ENCODE assay signal across 8 cellular contexts in genomic region chr12:117119592-117120198, GRCh38. TPM values are rescaled to one million over a fixed set of nuclear protein-coding genes. Genes with fewer than 3 reads are reported as not detected.
DNase-seq lines count a peak whose midpoint lies in the region; ATAC-seq and TF ChIP-seq lines count a peak whose summit lies in the region.

No MANE protein-coding gene starts in this region.

- peak; percentile 73 for ATAC-seq in activated CD8-positive, alpha-beta memory T cell treated with anti-CD3 and anti-CD28 coated beads, Interleukin-2, amount 10 ng/mL, durations not matched to agents 7 days and 5 days
- ATAC-seq in left cardiac atrium: peak; percentile 39 to 56
- ATAC-seq in stimulated activated naive B cell treated with anti-CD40 and anti-IgM and Interleukin-4, amounts not matched to agents 10 μg/mL and 1 μg/mL and 100 μg/mL, for 72 hours (replicated peaks): peak; percentile 55 to 61
- no peak for ATAC-seq in GM19397 (IDR thresholded peaks at IDR 0.05; ENCODE audit: unreplicated experiment)
- no peak for ATAC-seq in GM18505 (IDR thresholded peaks at IDR 0.05; ENCODE audit: unreplicated experiment)

- no peaks in the 10 kb centered on the region for H3K36me3 Mint-ChIP-seq in activated CD8-positive, alpha-beta memory T cell treated with anti-CD3 and anti-CD28 coated beads, Interleukin-2, amount 10 ng/mL, durations not matched to agents 7 days and 5 days
- H3K36me3 Mint-ChIP-seq in stimulated activated naive B cell treated with anti-CD40 and anti-IgM and Interleukin-4, amounts not matched to agents 10 μg/mL and 1 μg/mL and 100 μg/mL, for 72 hours: peaks cover 0 to 3% of the 10 kb centered on the region in 2 donors

- DNase-seq in A673 (ENCODE audit: low spot score) (peak; percentile 42), GM10266 (ENCODE audit: extremely low spot score) (peak; percentile 63), NCI-H2107 (lab: John Stamatoyannopoulos, UW) (peak; percentile 59), left cardiac atrium (no peak)
- DNase-seq in activated CD8-positive, alpha-beta memory T cell treated with anti-CD3 and anti-CD28 coated beads, Interleukin-2, amount 10 ng/mL, durations not matched to agents 7 days and 5 days: peak; percentile 51
- no peak for DNase-seq in stimulated activated naive B cell treated with anti-CD40 and anti-IgM and Interleukin-4, amounts not matched to agents 10 μg/mL and 1 μg/mL and 100 μg/mL, for 72 hours

- no TSS peak for BruUV-seq in A673 (replicated peaks; lab: Mats Ljungman, UMichigan)

- H3K36me3 ChIP-seq in A673 (ENCODE audit: insufficient read depth, low read length, poor library complexity, severe bottlenecking): no peaks in the 10 kb centered on the region

- no peak overlapping the region for H3K4me3 ChIP-seq in A673 (ENCODE audit: low read depth, low read length, poor library complexity, severe bottlenecking)

- H3K27me3 ChIP-seq in A673 (replicated peaks; ENCODE audit: insufficient read depth, low read depth, low read length, poor library complexity): no peaks in the 10 kb centered on the region

- H3K4me3 Mint-ChIP-seq in activated CD8-positive, alpha-beta memory T cell treated with anti-CD3 and anti-CD28 coated beads, Interleukin-2, amount 10 ng/mL, durations not matched to agents 7 days and 5 days: no peak overlapping the region
- H3K4me3 Mint-ChIP-seq in stimulated activated naive B cell treated with anti-CD40 and anti-IgM and Interleukin-4, amounts not matched to agents 10 μg/mL and 1 μg/mL and 100 μg/mL, for 72 hours: no peak overlapping the region

- POLR2A ChIA-PET in A673 (lab: Charles Lee; ENCODE audit: low non-redundant PET): no interaction called here

- peaks cover 1% of the 10 kb centered on the region for H3K4me1 Mint-ChIP-seq in activated CD8-positive, alpha-beta memory T cell treated with anti-CD3 and anti-CD28 coated beads, Interleukin-2, amount 10 ng/mL, durations not matched to agents 7 days and 5 days
- H3K4me1 Mint-ChIP-seq in stimulated activated naive B cell treated with anti-CD40 and anti-IgM and Interleukin-4, amounts not matched to agents 10 μg/mL and 1 μg/mL and 100 μg/mL, for 72 hours: no peaks in the 10 kb centered on the region

- no peak for TF ChIP-seq POLR2A in GM18505 (IDR thresholded peaks at IDR 0.05; ENCODE audit: borderline replicate concordance, extremely low read depth, insufficient read depth, insufficient read length)

- TF ChIP-seq CTCF in A673 (conservative IDR thresholded peaks at IDR 0.05; ENCODE audit: low read depth, low read length) (peak; percentile 80), GM10266 (IDR thresholded peaks at IDR 0.05; ENCODE audit: control insufficient read depth, insufficient read depth, low read depth, missing control alignments) (peak; percentile 72)

- CTCF ChIA-PET in A673 (lab: Charles Lee): interaction anchor here (0.7 to 1.3 kb wide), 2 partner anchors 48 to 416 kb away, joined by 4 to 9 read pairs; no protein-coding TSS in a partner anchor
- CTCF ChIA-PET in activated CD8-positive, alpha-beta memory T cell treated with anti-CD3 and anti-CD28 coated beads, Interleukin-2, amount 10 ng/mL, durations not matched to agents 7 days and 5 days (lab: Charles Lee): interaction anchor here (0.6 to 6.7 kb wide), 30 partner anchors 9 to 416 kb away, joined by 3 to 125 read pairs (median 3); partner anchors contain the start of gene HRK

- intact Hi-C loops in A673 (cut with micrococcal nuclease; ENCODE audit: unreplicated experiment): loop anchor here (10.0 kb wide), 1 partner anchor 415 kb away; no protein-coding TSS in a partner anchor
- intact Hi-C loops in left cardiac atrium (cut with DNase I): loop anchor here (1.0 to 10.0 kb wide), 4 partner anchors 92 to 417 kb away; no protein-coding TSS in a partner anchor

- no peak overlapping the region for H3K27ac Mint-ChIP-seq in activated CD8-positive, alpha-beta memory T cell treated with anti-CD3 and anti-CD28 coated beads, Interleukin-2, amount 10 ng/mL, durations not matched to agents 7 days and 5 days
- H3K27ac Mint-ChIP-seq in stimulated activated naive B cell treated with anti-CD40 and anti-IgM and Interleukin-4, amounts not matched to agents 10 μg/mL and 1 μg/mL and 100 μg/mL, for 72 hours: no peak overlapping the region

- no peaks in the 10 kb centered on the region for H3K9me3 ChIP-seq in A673 (ENCODE audit: low read depth, low read length, poor library complexity, severe bottlenecking)

- no peak overlapping the region for H3K27ac ChIP-seq in A673 (ENCODE audit: low read depth, low read length, poor library complexity, severe bottlenecking)

- no peaks in the 10 kb centered on the region for H3K9me3 Mint-ChIP-seq in activated CD8-positive, alpha-beta memory T cell treated with anti-CD3 and anti-CD28 coated beads, Interleukin-2, amount 10 ng/mL, durations not matched to agents 7 days and 5 days (ENCODE audit: low read depth)
- H3K9me3 Mint-ChIP-seq in stimulated activated naive B cell treated with anti-CD40 and anti-IgM and Interleukin-4, amounts not matched to agents 10 μg/mL and 1 μg/mL and 100 μg/mL, for 72 hours: no peaks in the 10 kb centered on the region

- no peaks in the 10 kb centered on the region for H3K27me3 Mint-ChIP-seq in activated CD8-positive, alpha-beta memory T cell treated with anti-CD3 and anti-CD28 coated beads, Interleukin-2, amount 10 ng/mL, durations not matched to agents 7 days and 5 days
- no peaks in the 10 kb centered on the region for H3K27me3 Mint-ChIP-seq in stimulated activated naive B cell treated with anti-CD40 and anti-IgM and Interleukin-4, amounts not matched to agents 10 μg/mL and 1 μg/mL and 100 μg/mL, for 72 hours

- H3K4me1 ChIP-seq in A673 (ENCODE audit: insufficient read depth, low read length, poor library complexity, severe bottlenecking): no peaks in the 10 kb centered on the region

RNA-seq across cellular contexts. Expression of gene TESC, which starts 20.5 kb away (rescaled TPM):
- not detected in 2 replicates for total RNA-seq in A673 (2021)
- 10 to 100 TPM; 72.7 to 83.8 TPM for total RNA-seq in activated CD8-positive, alpha-beta memory T cell treated with anti-CD3 and anti-CD28 coated beads, Interleukin-2, amount 10 ng/mL, durations not matched to agents 7 days and 5 days
- 10 to 100 TPM; 35.1 to 41.2 TPM for total RNA-seq in left cardiac atrium

Comparison
In these comparisons a context has a peak if more than half of its experiments do, and no peak if none do; other contexts are left out.
1. DNase-seq: peak in A673 (single experiment), GM10266 (single experiment), NCI-H2107 (single experiment) and activated CD8-positive, alpha-beta memory T cell treated with anti-CD3 and anti-CD28 coated beads, Interleukin-2, amount 10 ng/mL, durations not matched to agents 7 days and 5 days (single experiment); none in left cardiac atrium (single experiment) and stimulated activated naive B cell treated with anti-CD40 and anti-IgM and Interleukin-4, amounts not matched to agents 10 μg/mL and 1 μg/mL and 100 μg/mL, for 72 hours (single experiment).
2. ATAC-seq: peak in activated CD8-positive, alpha-beta memory T cell treated with anti-CD3 and anti-CD28 coated beads, Interleukin-2, amount 10 ng/mL, durations not matched to agents 7 days and 5 days (single experiment), left cardiac atrium (2 of 2) and stimulated activated naive B cell treated with anti-CD40 and anti-IgM and Interleukin-4, amounts not matched to agents 10 μg/mL and 1 μg/mL and 100 μg/mL, for 72 hours (2 of 2); none in GM19397 (single experiment) and GM18505 (single experiment).
3. RNA of gene TESC, which starts 20.5 kb away (total RNA-seq): 72.7 to 83.8 TPM in activated CD8-positive, alpha-beta memory T cell treated with anti-CD3 and anti-CD28 coated beads, Interleukin-2, amount 10 ng/mL, durations not matched to agents 7 days and 5 days and 35.1 to 41.2 TPM in left cardiac atrium; not detected in A673; every median in the first group is over 10 times any median in the second.